9 cellular contexts compared by ENCODE assay signal in the genomic region with DNA sequence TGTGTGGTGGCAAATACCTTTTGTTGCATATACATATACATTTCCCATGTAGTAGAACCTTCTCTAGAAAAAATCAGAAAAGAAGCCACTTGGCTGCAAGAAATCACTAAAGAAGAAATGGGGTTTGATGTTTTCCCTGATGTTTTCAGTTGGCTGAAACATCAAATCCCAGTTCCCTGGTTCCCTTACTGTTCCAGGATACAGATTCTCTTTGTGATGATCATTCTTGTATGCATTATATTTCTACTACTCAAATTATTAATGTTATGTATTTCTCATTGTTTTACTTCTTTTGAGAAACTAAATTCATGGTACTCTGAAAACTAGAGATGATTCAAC. TPM values are rescaled to one million over a fixed set of nuclear protein-coding genes. Genes with fewer than 3 reads are reported as not detected.
DNase-seq lines count a peak whose midpoint lies in the region; ATAC-seq, FAIRE-seq and TF ChIP-seq lines count a peak whose summit lies in the region.
"Had no signal": no experiment of that assay in that cellular context is flagged by ENCODE, and none has a peak within 500 bp of the region (broad histone marks: within the 10 kb centered on the region; RNA-seq: fewer than 3 reads in every experiment).

No MANE protein-coding gene starts in this region.

- no peaks in the 10 kb centered on the region for H3K36me3 ChIP-seq in keratinocyte (ENCODE audit: control insufficient read depth in 2 of 2, extremely low read depth in 1 of 2, insufficient read depth in 2 of 2, low read length in 2 of 2)

- no peaks in the 10 kb centered on the region for H3K9me1 ChIP-seq in keratinocyte (ENCODE audit: control insufficient read depth, extremely low read depth, insufficient read depth, low read length)

- TF ChIP-seq CTCF in keratinocyte (optimal IDR thresholded peaks at IDR 0.05 in 1 of 3, IDR thresholded peaks at IDR 0.05 in 1 of 3, conservative IDR thresholded peaks at IDR 0.05 in 1 of 3; ENCODE audit: extremely low read depth in 1 of 3, insufficient read depth in 2 of 3, low read length in 3 of 3), result no peak

- peak overlapping the region; percentile 100 for H3K27ac ChIP-seq in keratinocyte (ENCODE audit: control insufficient read depth, insufficient read depth, low read length)

- no peaks in the 10 kb centered on the region for H3K9me3 ChIP-seq in keratinocyte (ENCODE audit: control insufficient read depth, low read depth, low read length)

- H3K79me2 ChIP-seq in keratinocyte (ENCODE audit: control insufficient read depth, insufficient read depth, low read length), result no peaks in the 10 kb centered on the region

- DNase-seq in NCI-H2107 treated with DMSO at 0.1 percent for 48 hours (lab: John Stamatoyannopoulos, UW; ENCODE audit: unreplicated experiment) (peak; percentile 61), NCI-H2107 (lab: John Stamatoyannopoulos, UW) (no peak), keratinocyte (ENCODE audit: low read depth, low spot score) (no peak), superior temporal gyrus (ENCODE audit: extremely low spot score) (peak; percentile 51)
- DNase-seq in activated naive CD4-positive, alpha-beta T cell treated with anti-CD3 and anti-CD28 coated beads, Interleukin-2, amount 50 U/mL, for 16 hours, result no peak
- DNase-seq: NCI-H1417 treated with DMSO at 0.1 percent for 48 hours had no signal

- ATAC-seq in SK-N-SH treated with all-trans-retinoic acid at 6 μM for 48 hours (no peak; the same call in 2 of the 3 replicates), GM21786 (IDR thresholded peaks at IDR 0.05; ENCODE audit: unreplicated experiment) (no peak), HG03139 (IDR thresholded peaks at IDR 0.05; ENCODE audit: unreplicated experiment) (no peak)

- peak overlapping the region in 2 of 3 experiments; percentile 31 to 66 for H3K4me3 ChIP-seq in keratinocyte (ENCODE audit: control insufficient read depth in 2 of 3, extremely low read depth in 1 of 3, insufficient read depth in 2 of 3, low read depth in 1 of 3, low read length in 3 of 3)

- no peaks in the 10 kb centered on the region for H4K20me1 ChIP-seq in keratinocyte (ENCODE audit: control insufficient read depth, extremely low read depth, insufficient read depth, low read length)

- H2AFZ ChIP-seq in keratinocyte (ENCODE audit: control insufficient read depth, low read length), result peak overlapping the region; percentile 86

- peak overlapping the region; percentile 100 for H3K9ac ChIP-seq in keratinocyte (ENCODE audit: control insufficient read depth, extremely low read depth, insufficient read depth, low read length)

- dilution Hi-C loops in keratinocyte (cut with MboI; ENCODE audit: extremely low pct_ligation_motif_present, low sequenced_read_pairs), result no loop called here

- peaks cover 28% of the 10 kb centered on the region for H3K4me1 ChIP-seq in keratinocyte (ENCODE audit: control insufficient read depth, extremely low read depth, insufficient read depth, low read length)

- H3K27me3 ChIP-seq in keratinocyte (ENCODE audit: control insufficient read depth, extremely low read depth, insufficient read depth, low read length), result no peaks in the 10 kb centered on the region

- H3K4me2 ChIP-seq in keratinocyte (ENCODE audit: control insufficient read depth, extremely low read depth, insufficient read depth, low read depth, low read length), result peak overlapping the region; percentile 100

- no peak for FAIRE-seq in keratinocyte (lab: Jason Lieb, UNC)

TF ChIP-seq in SK-N-SH treated with all-trans-retinoic acid at 6 μM for 48 hours, 23 proteins besides CTCF, POLR2A, EP300 and RAD21:
- TF ChIP-seq ARNTL (CRISPR knock-in tag; IDR thresholded peaks at IDR 0.05; ENCODE audit: borderline replicate concordance, low read depth) (no peak), PPARA (CRISPR knock-in tag; IDR thresholded peaks at IDR 0.05; ENCODE audit: borderline replicate concordance) (no peak), ZFP3 (CRISPR knock-in tag; IDR thresholded peaks at IDR 0.05) (no peak), CSDC2 (CRISPR knock-in tag; IDR thresholded peaks at IDR 0.05) (no peak), ZNF565 (CRISPR knock-in tag; conservative IDR thresholded peaks at IDR 0.05; ENCODE audit: low read depth) (0 out of 2 replicates have a peak, but pooled peaks have one; percentile 4), BACH2 (CRISPR knock-in tag; IDR thresholded peaks at IDR 0.05; ENCODE audit: borderline replicate concordance) (no peak), ISL1 (CRISPR knock-in tag; IDR thresholded peaks at IDR 0.05) (no peak), ZC3H10 (CRISPR knock-in tag; IDR thresholded peaks at IDR 0.05) (no peak), RARB (CRISPR knock-in tag; IDR thresholded peaks at IDR 0.05) (no peak), ZFP30 (CRISPR knock-in tag; IDR thresholded peaks at IDR 0.05) (0 out of 2 replicates have a peak, but pooled peaks have one; percentile 20), ESRRG (CRISPR knock-in tag; IDR thresholded peaks at IDR 0.05) (no peak), SNAI2 (CRISPR knock-in tag; IDR thresholded peaks at IDR 0.05) (no peak)
- TF ChIP-seq, protein P1, sequence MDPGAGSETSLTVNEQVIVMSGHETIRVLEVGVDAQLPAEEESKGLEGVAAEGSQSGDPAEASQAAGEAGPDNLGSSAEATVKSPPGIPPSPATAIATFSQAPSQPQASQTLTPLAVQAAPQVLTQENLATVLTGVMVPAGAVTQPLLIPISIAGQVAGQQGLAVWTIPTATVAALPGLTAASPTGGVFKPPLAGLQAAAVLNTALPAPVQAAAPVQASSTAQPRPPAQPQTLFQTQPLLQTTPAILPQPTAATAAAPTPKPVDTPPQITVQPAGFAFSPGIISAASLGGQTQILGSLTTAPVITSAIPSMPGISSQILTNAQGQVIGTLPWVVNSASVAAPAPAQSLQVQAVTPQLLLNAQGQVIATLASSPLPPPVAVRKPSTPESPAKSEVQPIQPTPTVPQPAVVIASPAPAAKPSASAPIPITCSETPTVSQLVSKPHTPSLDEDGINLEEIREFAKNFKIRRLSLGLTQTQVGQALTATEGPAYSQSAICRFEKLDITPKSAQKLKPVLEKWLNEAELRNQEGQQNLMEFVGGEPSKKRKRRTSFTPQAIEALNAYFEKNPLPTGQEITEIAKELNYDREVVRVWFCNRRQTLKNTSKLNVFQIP (CRISPR knock-in tag; IDR thresholded peaks at IDR 0.05; ENCODE audit: borderline replicate concordance, low read depth), result no peak
- TF ChIP-seq, protein P2, sequence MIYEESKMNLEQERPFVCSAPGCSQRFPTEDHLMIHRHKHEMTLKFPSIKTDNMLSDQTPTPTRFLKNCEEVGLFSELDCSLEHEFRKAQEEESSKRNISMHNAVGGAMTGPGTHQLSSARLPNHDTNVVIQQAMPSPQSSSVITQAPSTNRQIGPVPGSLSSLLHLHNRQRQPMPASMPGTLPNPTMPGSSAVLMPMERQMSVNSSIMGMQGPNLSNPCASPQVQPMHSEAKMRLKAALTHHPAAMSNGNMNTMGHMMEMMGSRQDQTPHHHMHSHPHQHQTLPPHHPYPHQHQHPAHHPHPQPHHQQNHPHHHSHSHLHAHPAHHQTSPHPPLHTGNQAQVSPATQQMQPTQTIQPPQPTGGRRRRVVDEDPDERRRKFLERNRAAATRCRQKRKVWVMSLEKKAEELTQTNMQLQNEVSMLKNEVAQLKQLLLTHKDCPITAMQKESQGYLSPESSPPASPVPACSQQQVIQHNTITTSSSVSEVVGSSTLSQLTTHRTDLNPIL (CRISPR knock-in tag; IDR thresholded peaks at IDR 0.05; ENCODE audit: low read depth), result no peak

RNA-seq across cellular contexts. Expression of a gene that starts 7.6 kb away (rescaled TPM):
- polyA plus RNA-seq in keratinocyte, result 66.0 to 67.0 TPM in 2 of 3 replicates, not detected in the other
- not detected for polyA plus RNA-seq in keratinocyte (2011; ENCODE audit: low read depth)
- polyA plus RNA-seq in keratinocyte (2011; cell fraction: cytosol; rRNA removed), result not detected in 2 replicates
- under 0.01 TPM in 2 replicates for polyA plus RNA-seq in keratinocyte (2011; cell fraction: nucleus; rRNA removed)
- not detected in 2 replicates for polyA plus RNA-seq in keratinocyte (2012; ENCODE audit: low replicate concordance)
- 13,175 to 24,724 TPM (median 16,252 TPM) in 3 replicates for polyA minus RNA-seq in keratinocyte
- 39,283 TPM for polyA minus RNA-seq in keratinocyte (2011; cell fraction: cytosol; rRNA and poly(A)+ RNA removed)
- 15,420 and 21,721 TPM in 2 replicates for polyA minus RNA-seq in keratinocyte (2011; cell fraction: nucleus; rRNA and poly(A)+ RNA removed)

RNA-seq across cellular contexts. Expression of a gene that starts 18.3 kb away (rescaled TPM):
- polyA plus RNA-seq in keratinocyte, result 5.4 to 11.0 TPM (median 8.2 TPM) in 3 replicates
- polyA plus RNA-seq in keratinocyte (2011; ENCODE audit: low read depth), result 7.1 TPM
- polyA plus RNA-seq in keratinocyte (2011; cell fraction: cytosol; rRNA removed), result 0.84 and 2.6 TPM in 2 replicates
- 32.9 and 42.0 TPM in 2 replicates for polyA plus RNA-seq in keratinocyte (2011; cell fraction: nucleus; rRNA removed)
- 3.3 and 7.4 TPM in 2 replicates for polyA plus RNA-seq in keratinocyte (2012; ENCODE audit: low replicate concordance)
- 3.1 to 10.6 TPM (median 7.5 TPM) in 3 replicates for polyA minus RNA-seq in keratinocyte
- 7.3 TPM for polyA minus RNA-seq in keratinocyte (2011; cell fraction: cytosol; rRNA and poly(A)+ RNA removed)
- polyA minus RNA-seq in keratinocyte (2011; cell fraction: nucleus; rRNA and poly(A)+ RNA removed), result 13.4 and 13.8 TPM in 2 replicates

Comparison
In these comparisons a context has a peak if more than half of its experiments do, and no peak if none do; other contexts are left out.
1. DNase-seq: peak in NCI-H2107 treated with DMSO at 0.1 percent for 48 hours (single experiment) and superior temporal gyrus (single experiment); none in NCI-H2107 (single experiment), keratinocyte (single experiment) and activated naive CD4-positive, alpha-beta T cell treated with anti-CD3 and anti-CD28 coated beads, Interleukin-2, amount 50 U/mL, for 16 hours (single experiment).